In the genomic region with DNA sequence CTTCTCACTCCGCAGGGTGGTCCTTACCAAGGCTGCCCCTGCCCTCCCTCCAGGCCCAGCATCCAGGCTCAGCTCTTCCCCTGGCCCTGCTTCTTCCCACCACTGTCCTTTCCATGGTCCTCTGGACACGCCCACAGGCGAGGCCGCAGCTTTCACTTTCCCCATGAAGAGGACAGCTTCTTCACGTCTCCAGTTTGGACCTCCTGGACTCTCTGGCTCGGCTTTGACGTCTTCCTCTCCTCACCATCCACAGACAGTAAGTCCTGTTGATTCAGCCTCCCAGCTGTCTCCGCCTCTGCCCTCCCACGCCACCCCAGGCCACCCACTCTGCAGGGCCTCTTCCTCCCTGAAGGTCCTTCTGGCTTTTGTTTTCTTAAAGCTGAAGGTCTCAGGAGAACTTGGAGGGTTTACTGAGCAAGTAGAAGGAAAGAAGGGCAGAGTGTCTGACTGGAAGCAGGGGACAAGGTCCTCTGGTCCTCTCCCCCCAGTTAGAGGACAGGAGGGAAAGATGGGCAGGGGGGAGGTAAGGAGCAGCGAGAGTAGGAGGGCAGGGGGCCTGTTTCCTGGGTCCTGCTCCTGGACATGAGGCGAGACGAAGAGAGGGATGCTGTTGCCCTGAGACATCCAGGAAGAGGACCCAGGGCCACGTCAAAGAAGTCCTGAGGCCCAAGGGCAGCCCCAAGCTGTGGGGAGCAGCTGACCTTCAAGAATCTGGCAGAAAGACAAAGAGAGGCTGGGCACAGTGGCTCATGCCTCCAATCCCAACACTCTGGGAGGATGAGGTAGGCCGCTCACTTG, we compare ENCODE assay signal across 1 cellular context.
TF ChIP-seq lines count a peak whose summit lies in the region.

No MANE protein-coding gene starts in this region.

TF ChIP-seq in IMR-90, 13 proteins besides CTCF, POLR2A, EP300 and RAD21 (continued from another document):
- TF ChIP-seq, protein P1, sequence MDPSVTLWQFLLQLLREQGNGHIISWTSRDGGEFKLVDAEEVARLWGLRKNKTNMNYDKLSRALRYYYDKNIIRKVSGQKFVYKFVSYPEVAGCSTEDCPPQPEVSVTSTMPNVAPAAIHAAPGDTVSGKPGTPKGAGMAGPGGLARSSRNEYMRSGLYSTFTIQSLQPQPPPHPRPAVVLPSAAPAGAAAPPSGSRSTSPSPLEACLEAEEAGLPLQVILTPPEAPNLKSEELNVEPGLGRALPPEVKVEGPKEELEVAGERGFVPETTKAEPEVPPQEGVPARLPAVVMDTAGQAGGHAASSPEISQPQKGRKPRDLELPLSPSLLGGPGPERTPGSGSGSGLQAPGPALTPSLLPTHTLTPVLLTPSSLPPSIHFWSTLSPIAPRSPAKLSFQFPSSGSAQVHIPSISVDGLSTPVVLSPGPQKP (IDR thresholded peaks at IDR 0.05; ENCODE audit: borderline replicate concordance, low read depth, low read length): no peak
- TF ChIP-seq CEBPB (IDR thresholded peaks at IDR 0.05; ENCODE audit: low read depth, low read length) (no peak), MAZ (IDR thresholded peaks at IDR 0.05; ENCODE audit: borderline replicate concordance, low read depth, low read length) (no peak), RFX5 (IDR thresholded peaks at IDR 0.05; ENCODE audit: low read depth, low read length) (no peak), NFE2L2 (IDR thresholded peaks at IDR 0.05; ENCODE audit: low read depth, low read length) (no peak), RCOR1 (IDR thresholded peaks at IDR 0.05; ENCODE audit: insufficient replicate concordance, low read length) (no peak), BHLHE40 (IDR thresholded peaks at IDR 0.05; ENCODE audit: low read depth, low read length) (no peak), MXI1 (IDR thresholded peaks at IDR 0.05; ENCODE audit: borderline replicate concordance, low read depth, low read length) (no peak)
- TF ChIP-seq, protein P2, sequence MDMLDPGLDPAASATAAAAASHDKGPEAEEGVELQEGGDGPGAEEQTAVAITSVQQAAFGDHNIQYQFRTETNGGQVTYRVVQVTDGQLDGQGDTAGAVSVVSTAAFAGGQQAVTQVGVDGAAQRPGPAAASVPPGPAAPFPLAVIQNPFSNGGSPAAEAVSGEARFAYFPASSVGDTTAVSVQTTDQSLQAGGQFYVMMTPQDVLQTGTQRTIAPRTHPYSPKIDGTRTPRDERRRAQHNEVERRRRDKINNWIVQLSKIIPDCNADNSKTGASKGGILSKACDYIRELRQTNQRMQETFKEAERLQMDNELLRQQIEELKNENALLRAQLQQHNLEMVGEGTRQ (IDR thresholded peaks at IDR 0.05; ENCODE audit: low read depth, low read length): no peak
